ENCODE assay signal across 8 cellular contexts in genomic region chr18:50051288-50051687, GRCh38.
DNase-seq lines count a peak whose midpoint lies in the region; ATAC-seq and TF ChIP-seq lines count a peak whose summit lies in the region.

No MANE protein-coding gene starts in this region.

- no peak overlapping the region for H4K5ac ChIP-seq in mesendoderm (ENCODE audit: low read length)

- no peaks in the 10 kb centered on the region for H3K27me3 ChIP-seq in body of pancreas
- H3K27me3 ChIP-seq in mesendoderm (ENCODE audit: insufficient read depth, low read length, poor library complexity) = no peaks in the 10 kb centered on the region
- H3K27me3 ChIP-seq in stomach = no peaks in the 10 kb centered on the region

- H3K9ac ChIP-seq in mesendoderm (ENCODE audit: low read length) = no peak overlapping the region

- no peak overlapping the region for H3K23ac ChIP-seq in mesendoderm (ENCODE audit: low read length)

- H3K36me3 ChIP-seq in body of pancreas (replicated peaks in 1 of 2; ENCODE audit: insufficient read depth in 1 of 2, low read depth in 2 of 2) (no peaks in the 10 kb centered on the region), mesendoderm (ENCODE audit: control insufficient read depth, insufficient read depth, low read length) (no peaks in the 10 kb centered on the region), stomach (no peaks in the 10 kb centered on the region)

- no peak for TF ChIP-seq POLR2A in body of pancreas (IDR thresholded peaks at IDR 0.05)
- no peak for TF ChIP-seq POLR2A in stomach (IDR thresholded peaks at IDR 0.05)

- no peaks in the 10 kb centered on the region for H3K4me1 ChIP-seq in body of pancreas
- no peaks in the 10 kb centered on the region for H3K4me1 ChIP-seq in mesendoderm (ENCODE audit: control insufficient read depth, low read depth, low read length)
- no peaks in the 10 kb centered on the region for H3K4me1 ChIP-seq in stomach

- H3K79me1 ChIP-seq in mesendoderm (ENCODE audit: low read length) = no peaks in the 10 kb centered on the region

- DNase-seq in ELF-1 (ENCODE audit: low read depth, low spot score) (peak; percentile 23), KBM-7 (peak; percentile 14), body of pancreas (peak in 2 of 4 donors; percentile 8 to 23), mesendoderm (peak; percentile 54), kidney glomerular epithelial cell (lab: John Stamatoyannopoulos, UW) (no peak), stomach (no peak), dermis blood vessel endothelial cell (no peak)

- no peaks in the 10 kb centered on the region for H3K79me2 ChIP-seq in mesendoderm (ENCODE audit: control insufficient read depth, insufficient read depth, low read length)

- no peak overlapping the region for H2BK120ac ChIP-seq in mesendoderm (ENCODE audit: low read depth, low read length)

- H3K4me2 ChIP-seq in mesendoderm (ENCODE audit: low read length) = no peak overlapping the region

- no peak overlapping the region for H3K4ac ChIP-seq in mesendoderm (ENCODE audit: low read depth, low read length)

- H3K56ac ChIP-seq in mesendoderm (ENCODE audit: low read length) = no peak overlapping the region

- H3K4me3 ChIP-seq in body of pancreas = no peak overlapping the region
- no peak overlapping the region for H3K4me3 ChIP-seq in mesendoderm (ENCODE audit: low read length)
- no peak overlapping the region for H3K4me3 ChIP-seq in stomach

- intact Hi-C loops in body of pancreas (cut with DNase I) (no loop called here), stomach (cut with DNase I; ENCODE audit: low total_unique reads) (no loop called here)

- H3K27ac ChIP-seq in body of pancreas (no peak overlapping the region), mesendoderm (ENCODE audit: low read depth, low read length) (no peak overlapping the region), stomach (no peak overlapping the region)

- no peak overlapping the region for H3K18ac ChIP-seq in mesendoderm (ENCODE audit: low read length)

- TF ChIP-seq CTCF in body of pancreas (IDR thresholded peaks at IDR 0.05) (peak in 5 of 7 experiments; percentile 16 to 46 (median 41)), stomach (IDR thresholded peaks at IDR 0.05) (no peak)

- ATAC-seq in body of pancreas = no peak
- ATAC-seq in GM19324 (IDR thresholded peaks at IDR 0.05; ENCODE audit: low FRiP score, unreplicated experiment) = no peak

- no peak overlapping the region for H2AK5ac ChIP-seq in mesendoderm (ENCODE audit: low read length)

- no peak overlapping the region for H4K8ac ChIP-seq in mesendoderm (ENCODE audit: low read depth, low read length)

- H2BK15ac ChIP-seq in mesendoderm (replicated peaks; ENCODE audit: low read depth) = no peak overlapping the region

- in situ Hi-C loops in KBM-7 (cut with MboI; ENCODE audit: low pct_unique_long_range_greater_than_20kb, low sequenced_read_pairs) = no loop called here

- H2BK5ac ChIP-seq in mesendoderm (ENCODE audit: low read length) = no peak overlapping the region

- TF ChIP-seq EP300 in stomach (IDR thresholded peaks at IDR 0.05) = no peak

- H3K9me3 ChIP-seq in body of pancreas (no peaks in the 10 kb centered on the region), stomach (no peaks in the 10 kb centered on the region)

Comparison
In these comparisons a context has a peak if more than half of its experiments do, and no peak if none do; other contexts are left out.
1. DNase-seq: peak in ELF-1 (single experiment), KBM-7 (single experiment) and mesendoderm (single experiment); none in kidney glomerular epithelial cell (single experiment), stomach (single experiment) and dermis blood vessel endothelial cell (single experiment).
2. CTCF ChIP-seq: peak in body of pancreas (5 of 7); none in stomach (0 of 7).